In the genomic region with DNA sequence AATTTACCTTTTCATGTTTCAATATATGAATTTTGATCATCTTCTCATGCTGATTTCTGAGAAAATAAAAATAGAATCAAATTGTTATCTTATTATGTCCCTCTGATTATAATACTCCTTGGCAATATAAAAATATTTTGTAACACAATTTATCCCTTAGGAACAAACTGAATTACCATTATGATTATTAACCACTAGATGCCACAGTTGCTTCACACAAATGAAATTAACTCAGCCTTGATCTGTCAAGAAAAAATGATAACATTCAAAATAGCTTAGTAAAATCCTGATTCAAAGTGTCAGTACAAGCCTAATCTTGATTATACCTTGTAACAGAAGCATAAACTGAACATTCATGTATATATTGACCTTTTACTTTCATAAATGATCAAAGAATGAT, we compare ENCODE assay signal across 10 cellular contexts. TPM values are rescaled to one million over a fixed set of nuclear protein-coding genes. Genes with fewer than 3 reads are reported as not detected.
DNase-seq lines count a peak whose midpoint lies in the region; ATAC-seq and TF ChIP-seq lines count a peak whose summit lies in the region.
"Had no signal": no experiment of that assay in that cellular context is flagged by ENCODE, and none has a peak within 500 bp of the region (broad histone marks: within the 10 kb centered on the region; RNA-seq: fewer than 3 reads in every experiment).

No MANE protein-coding gene starts in this region.

- H3K27ac ChIP-seq in GM23248, result no peak overlapping the region
- no peak overlapping the region for H3K27ac ChIP-seq in PC-3 (ENCODE audit: low read length)
- H3K27ac ChIP-seq in parathyroid adenoma, result no peak overlapping the region

- POLR2A ChIA-PET in PC-3 (lab: Charles Lee; ENCODE audit: unreplicated experiment), result no interaction called here
- POLR2A ChIA-PET in activated CD4-positive, alpha-beta memory T cell treated with anti-CD3 and anti-CD28 coated beads for 36 hours (lab: Charles Lee), result no interaction called here

- peaks cover 2% of the 10 kb centered on the region for H3K9me3 Mint-ChIP-seq in activated CD4-positive, alpha-beta memory T cell treated with anti-CD3 and anti-CD28 coated beads for 36 hours
- H3K9me3 Mint-ChIP-seq in Calu3 (ENCODE audit: low read depth, unreplicated experiment), result no peaks in the 10 kb centered on the region
- H3K9me3 Mint-ChIP-seq: activated B cell treated with CpG ODN at 0.5 μM for 24 hours had no signal

- H3K9me2 ChIP-seq in GM23248 (ENCODE audit: insufficient read depth) (no peaks in the 10 kb centered on the region), PC-3 (replicated peaks; ENCODE audit: low read length) (no peaks in the 10 kb centered on the region)

- in situ Hi-C loops in GM23248 (cut with MboI), result no loop called here

- CTCF ChIA-PET in PC-3 (lab: Charles Lee) (interaction anchor here (0.5 kb wide), 2 partner anchors 243 to 956 kb away, joined by 3 read pairs; no protein-coding TSS in a partner anchor), Calu3 (lab: Charles Lee) (interaction anchor here (0.6 to 1.3 kb wide), 4 partner anchors 646 to 1763 kb away, joined by 3 to 4 read pairs (median 3); no protein-coding TSS in a partner anchor)
- CTCF ChIA-PET in activated CD4-positive, alpha-beta memory T cell treated with anti-CD3 and anti-CD28 coated beads for 36 hours (lab: Charles Lee), result no interaction called here

- no peaks in the 10 kb centered on the region for H3K9me3 ChIP-seq in GM23248 (ENCODE audit: low read depth)
- no peaks in the 10 kb centered on the region for H3K9me3 ChIP-seq in PC-3 (ENCODE audit: low read length)
- H3K9me3 ChIP-seq in parathyroid adenoma (ENCODE audit: control insufficient read depth, low read length), result no peaks in the 10 kb centered on the region

- H3K9ac ChIP-seq in GM23248 (no peak overlapping the region), PC-3 (ENCODE audit: low read length) (no peak overlapping the region), parathyroid adenoma (no peak overlapping the region)

- H3K4me3 ChIP-seq in GM23248 (no peak overlapping the region), PC-3 (ENCODE audit: low read length) (no peak overlapping the region), epithelial cell of proximal tubule (ENCODE audit: low read depth, low read length) (no peak overlapping the region), parathyroid adenoma (ENCODE audit: low read depth, low read length) (no peak overlapping the region)

- H3K79me2 ChIP-seq in GM23248 (ENCODE audit: insufficient read depth), result no peaks in the 10 kb centered on the region
- no peaks in the 10 kb centered on the region for H3K79me2 ChIP-seq in PC-3 (ENCODE audit: low read length)
- H3K79me2 ChIP-seq in parathyroid adenoma, result no peaks in the 10 kb centered on the region

- peaks cover 4% of the 10 kb centered on the region for H3K4me1 Mint-ChIP-seq in activated CD4-positive, alpha-beta memory T cell treated with anti-CD3 and anti-CD28 coated beads for 36 hours (ENCODE audit: low read depth)
- H3K4me1 Mint-ChIP-seq in Calu3 (ENCODE audit: low read depth, unreplicated experiment), result peaks cover 9% of the 10 kb centered on the region

- BruUV-seq in PC-3 (replicated peaks; lab: Mats Ljungman, UMichigan) (no TSS peak), Calu3 (replicated peaks; lab: Mats Ljungman, UMichigan) (no TSS peak)

- DNase-seq in GM23248, result peak; percentile 48
- DNase-seq in PC-3, result peak; percentile 23
- no peak for DNase-seq in epithelial cell of proximal tubule (ENCODE audit: low read depth)
- DNase-seq in activated CD4-positive, alpha-beta memory T cell treated with anti-CD3 and anti-CD28 coated beads for 36 hours, result no peak
- no peak for DNase-seq in Calu3
- DNase-seq: activated B cell treated with CpG ODN at 0.5 μM for 24 hours had no signal

- H3K36me3 ChIP-seq in GM23248 (ENCODE audit: low read depth) (no peaks in the 10 kb centered on the region), PC-3 (ENCODE audit: low read depth, low read length) (no peaks in the 10 kb centered on the region), parathyroid adenoma (ENCODE audit: control insufficient read depth, insufficient read depth, low read length) (no peaks in the 10 kb centered on the region)

- H3K4me2 ChIP-seq in GM23248 (ENCODE audit: unreplicated experiment) (no peak overlapping the region), PC-3 (ENCODE audit: low read length) (no peak overlapping the region), parathyroid adenoma (ENCODE audit: low read length) (no peak overlapping the region)

- H3K27me3 ChIP-seq in GM23248 (replicated peaks; ENCODE audit: insufficient read depth), result 0 out of 2 replicates have a peak, but pooled peaks cover 3% of the 10 kb centered on the region
- no peaks in the 10 kb centered on the region for H3K27me3 ChIP-seq in PC-3 (ENCODE audit: low read length)
- no peaks in the 10 kb centered on the region for H3K27me3 ChIP-seq in parathyroid adenoma (ENCODE audit: control insufficient read depth, insufficient read depth, low read length)

- H3K27me3 Mint-ChIP-seq in activated CD4-positive, alpha-beta memory T cell treated with anti-CD3 and anti-CD28 coated beads for 36 hours, result peaks cover 21% of the 10 kb centered on the region
- H3K27me3 Mint-ChIP-seq in Calu3 (ENCODE audit: unreplicated experiment), result peaks cover 14% of the 10 kb centered on the region

- ATAC-seq in PC-3 (no peak), GM18868 (IDR thresholded peaks at IDR 0.05; ENCODE audit: unreplicated experiment) (no peak), HG03159 (IDR thresholded peaks at IDR 0.05; ENCODE audit: unreplicated experiment) (no peak)

- intact Hi-C loops in PC-3 (cut with micrococcal nuclease) (loop anchor here (1.0 kb wide), 2 partner anchors 242 to 1211 kb away; no protein-coding TSS in a partner anchor), Calu3 (cut with micrococcal nuclease; ENCODE audit: unreplicated experiment) (loop anchor here (1.0 to 2.0 kb wide), 2 partner anchors 1210 to 1517 kb away; no protein-coding TSS in a partner anchor)
- intact Hi-C loops in activated CD4-positive, alpha-beta memory T cell treated with anti-CD3 and anti-CD28 coated beads for 36 hours (cut with micrococcal nuclease), result no loop called here

- H3K27ac Mint-ChIP-seq in activated CD4-positive, alpha-beta memory T cell treated with anti-CD3 and anti-CD28 coated beads for 36 hours, result no peak overlapping the region
- H3K27ac Mint-ChIP-seq in Calu3 (ENCODE audit: unreplicated experiment), result no peak overlapping the region
- H3K27ac Mint-ChIP-seq: activated B cell treated with CpG ODN at 0.5 μM for 24 hours; activated naive CD8-positive, alpha-beta T cell had no signal

- H4K20me1 ChIP-seq in GM23248 (ENCODE audit: insufficient read depth) (no peaks in the 10 kb centered on the region), PC-3 (ENCODE audit: low read length) (no peaks in the 10 kb centered on the region)

- TF ChIP-seq CTCF in PC-3 (conservative IDR thresholded peaks at IDR 0.05; ENCODE audit: low read depth, low read length) (peak; percentile 53), epithelial cell of proximal tubule (conservative IDR thresholded peaks at IDR 0.05; ENCODE audit: low read depth, low read length) (peak; percentile 40), parathyroid adenoma (IDR thresholded peaks at IDR 0.05) (peak; percentile 26), Calu3 (IDR thresholded peaks at IDR 0.05; ENCODE audit: unreplicated experiment) (no peak)

- H3K4me1 ChIP-seq in GM23248 (ENCODE audit: insufficient read depth) (no peaks in the 10 kb centered on the region), PC-3 (ENCODE audit: insufficient read depth, low read length) (no peaks in the 10 kb centered on the region), parathyroid adenoma (no peaks in the 10 kb centered on the region)

- no peaks in the 10 kb centered on the region for H3K36me3 Mint-ChIP-seq in activated CD4-positive, alpha-beta memory T cell treated with anti-CD3 and anti-CD28 coated beads for 36 hours
- peaks cover 10% of the 10 kb centered on the region for H3K36me3 Mint-ChIP-seq in Calu3 (ENCODE audit: insufficient read depth, unreplicated experiment)
- H3K36me3 Mint-ChIP-seq: activated naive CD8-positive, alpha-beta T cell had no signal

- no peak overlapping the region for H3K4me3 Mint-ChIP-seq in activated CD4-positive, alpha-beta memory T cell treated with anti-CD3 and anti-CD28 coated beads for 36 hours
- H3K4me3 Mint-ChIP-seq in Calu3 (ENCODE audit: low read depth, unreplicated experiment), result no peak overlapping the region
- H3K4me3 Mint-ChIP-seq: activated B cell treated with CpG ODN at 0.5 μM for 24 hours; activated naive CD8-positive, alpha-beta T cell had no signal

- 0 out of 2 replicates have a peak, but pooled peaks cover 3% of the 10 kb centered on the region for H3F3A ChIP-seq in GM23248 (ENCODE audit: insufficient read depth)
- H3F3A ChIP-seq in PC-3 (ENCODE audit: low read length, unreplicated experiment), result no peaks in the 10 kb centered on the region

- H2AFZ ChIP-seq in GM23248, result no peak overlapping the region
- no peak overlapping the region for H2AFZ ChIP-seq in PC-3 (ENCODE audit: low read length)
- no peak overlapping the region for H2AFZ ChIP-seq in parathyroid adenoma

RNA-seq across cellular contexts. Expression of a gene that starts 4.8 kb away (rescaled TPM):
- total RNA-seq in GM23248 (2014; rRNA removed; shearing (Covaris generic)), result 2.4 and 4.2 TPM in 2 replicates
- 0.20 and 0.29 TPM in 2 replicates for polyA plus RNA-seq in GM23248 (2016; fragmentation: Nextera tagmentation; extraction: Ambion mirVana)
- total RNA-seq in PC-3 (2014; rRNA removed), result 1.7 and 1.8 TPM in 2 replicates
- total RNA-seq in epithelial cell of proximal tubule, result 1.7 and 2.5 TPM in 2 replicates
- not detected for total RNA-seq in activated CD4-positive, alpha-beta memory T cell treated with anti-CD3 and anti-CD28 coated beads for 36 hours
- 1.1 and 1.5 TPM in 2 replicates for total RNA-seq in Calu3 (2022)
- total RNA-seq: activated B cell treated with CpG ODN at 0.5 μM for 24 hours had no signal

Comparison
In these comparisons a context has a peak if more than half of its experiments do, and no peak if none do; other contexts are left out.
1. DNase-seq: peak in GM23248 (single experiment) and PC-3 (single experiment); none in epithelial cell of proximal tubule (single experiment), activated CD4-positive, alpha-beta memory T cell treated with anti-CD3 and anti-CD28 coated beads for 36 hours (single experiment) and Calu3 (single experiment).